In the genomic region with DNA sequence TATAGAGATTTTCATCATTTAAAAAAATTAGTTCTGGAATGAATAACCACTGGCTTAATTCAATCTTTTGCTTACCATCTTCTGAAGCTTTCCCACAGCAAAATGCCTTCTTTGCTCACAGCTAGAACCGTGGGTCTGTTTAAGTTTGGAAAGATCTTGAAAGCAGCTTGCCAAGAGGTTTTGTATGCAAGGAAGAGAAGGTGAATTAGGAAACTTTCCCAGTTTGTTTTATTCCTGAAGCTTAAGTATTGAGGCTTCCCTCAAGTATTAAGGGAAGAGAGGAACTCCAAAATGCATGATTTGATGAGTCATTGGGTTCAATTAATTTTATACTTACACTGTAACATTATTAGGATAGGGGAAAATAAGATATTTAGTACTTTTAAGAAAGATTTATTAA, we compare ENCODE assay signal across 13 cellular contexts. TPM values are rescaled to one million over a fixed set of nuclear protein-coding genes. Genes with fewer than 3 reads are reported as not detected.
A peak's percentile ranks its signal among the peaks of the same experiment; 100 is the strongest.
DNase-seq lines count a peak whose midpoint lies in the region; ATAC-seq and TF ChIP-seq lines count a peak whose summit lies in the region.
"Had no signal": no experiment of that assay in that cellular context is flagged by ENCODE, and none has a peak within 500 bp of the region (broad histone marks: within the 10 kb centered on the region; RNA-seq: fewer than 3 reads in every experiment).

No MANE protein-coding gene starts in this region.

- H3K4me2 ChIP-seq in IMR-90 (ENCODE audit: low read depth, low read length) (no peak overlapping the region), mesenchymal stem cell (ENCODE audit: low read length, poor library complexity, severe bottlenecking) (no peak overlapping the region)

- no TSS peak for BruUV-seq in IMR-90 (replicated peaks; lab: Mats Ljungman, UMichigan)

- H3K36me3 ChIP-seq in IMR-90 (ENCODE audit: control insufficient read depth, insufficient read depth, low read length): peaks cover 7% of the 10 kb centered on the region
- H3K36me3 ChIP-seq in mesenchymal stem cell (ENCODE audit: control insufficient read depth in 1 of 2, insufficient read depth in 2 of 2, low read depth in 1 of 2, low read length in 2 of 2): peaks cover 6 to 19% of the 10 kb centered on the region in 2 experiments
- H3K36me3 ChIP-seq in skeletal muscle tissue (ENCODE audit: control insufficient read depth in 3 of 3, insufficient read depth in 3 of 3, low read length in 3 of 3): peaks cover 0 to 8% (median 4%) of the 10 kb centered on the region in 3 donors

- H2AFZ ChIP-seq in IMR-90 (replicated peaks; ENCODE audit: low read length, poor library complexity) (no peak overlapping the region), mesenchymal stem cell (ENCODE audit: low read depth, low read length) (no peak overlapping the region)

- peaks cover 8 to 34% of the 10 kb centered on the region in 2 experiments for H3K79me1 ChIP-seq in IMR-90 (ENCODE audit: low read depth in 1 of 2, low read length in 2 of 2)
- H3K79me1 ChIP-seq in mesenchymal stem cell (replicated peaks; ENCODE audit: low read length, poor library complexity, severe bottlenecking): peaks cover 8% of the 10 kb centered on the region

- H3K9me3 Mint-ChIP-seq in chondrocyte (ENCODE audit: low read depth): no peaks in the 10 kb centered on the region
- H3K9me3 Mint-ChIP-seq: activated T-helper 17 cell treated with anti-CD3 and anti-CD28 coated beads, Interleukin-2, amount 50 U/mL, for 72 hours; CD8-positive, alpha-beta T cell; T-helper 2 cell treated with Interferon-gamma antibody and Interleukin-4, amounts not matched to agents 5 μg/mL and 100 μg/mL, for 36 hours had no signal

- no peak overlapping the region for H2BK12ac ChIP-seq in mesenchymal stem cell (ENCODE audit: low read length in 2 of 2)

- H3K4me3 ChIP-seq in IMR-90 (ENCODE audit: insufficient read depth, low read depth, low read length): no peak overlapping the region
- H3K4me3 ChIP-seq in mesenchymal stem cell (ENCODE audit: insufficient read depth in 1 of 2, low read depth in 1 of 2, low read length in 2 of 2): no peak overlapping the region
- H3K4me3 ChIP-seq in skeletal muscle tissue (ENCODE audit: low read length in 3 of 3): no peak overlapping the region

- CTCF ChIA-PET in IMR-90 (lab: Yijun Ruan, JAX): interaction anchor here (0.6 kb wide), 1 partner anchor 108 kb away, joined by 4 read pairs; no protein-coding TSS in a partner anchor

- TF ChIP-seq CTCF in IMR-90 (conservative IDR thresholded peaks at IDR 0.05; ENCODE audit: low read depth, low read length) (no peak), chondrocyte (IDR thresholded peaks at IDR 0.05) (no peak)

- no peak overlapping the region for H2AK9ac ChIP-seq in IMR-90 (replicated peaks; ENCODE audit: low read depth, low read length, poor library complexity)

- DNase-seq in IMR-90 (no peak), chondrocyte (ENCODE audit: low spot score) (no peak), mesenchymal stem cell (no peak), DMS153 (lab: John Stamatoyannopoulos, UW) (no peak), SHP77 treated with DMSO at 0.1 percent for 48 hours (lab: John Stamatoyannopoulos, UW) (no peak), 8988T (no peak)
- DNase-seq in activated naive CD4-positive, alpha-beta T cell treated with anti-CD3 and anti-CD28 coated beads, Interleukin-2, amount 50 U/mL, for 16 hours: no peak

- peaks cover 66% of the 10 kb centered on the region for H3K4me1 Mint-ChIP-seq in chondrocyte (ENCODE audit: low read depth)

- H2BK120ac ChIP-seq in IMR-90 (ENCODE audit: low read depth, low read length) (no peak overlapping the region), mesenchymal stem cell (ENCODE audit: low read depth, low read length) (no peak overlapping the region)

- H2BK20ac ChIP-seq in IMR-90 (ENCODE audit: low read depth, low read length): no peak overlapping the region

- H3K27ac ChIP-seq in IMR-90 (ENCODE audit: insufficient read depth, low read length): no peak overlapping the region
- no peak overlapping the region for H3K27ac ChIP-seq in mesenchymal stem cell (ENCODE audit: low read length, poor library complexity, severe bottlenecking)
- H3K27ac ChIP-seq in skeletal muscle tissue (ENCODE audit: low read depth, low read length): peak overlapping the region; percentile 5
- H3K27ac ChIP-seq: HL-60 had no signal

- H2BK5ac ChIP-seq in IMR-90 (ENCODE audit: low read depth, low read length, poor library complexity, severe bottlenecking) (peak overlapping the region; percentile 24), mesenchymal stem cell (ENCODE audit: low read depth, low read length, poor library complexity, severe bottlenecking) (no peak overlapping the region)

- no peak overlapping the region for H3K9ac ChIP-seq in IMR-90 (ENCODE audit: low read depth, low read length)
- H3K9ac ChIP-seq in mesenchymal stem cell (ENCODE audit: low read length): peak overlapping the region; percentile 72
- H3K9ac ChIP-seq in skeletal muscle tissue (ENCODE audit: low read depth in 1 of 3, low read length in 3 of 3): no peak overlapping the region

- peaks cover 24% of the 10 kb centered on the region for H4K20me1 ChIP-seq in IMR-90 (ENCODE audit: insufficient read depth, low read length)

- no peak overlapping the region for H4K5ac ChIP-seq in IMR-90 (ENCODE audit: low read depth, low read length)

- no peak overlapping the region for H4K91ac ChIP-seq in IMR-90 (ENCODE audit: insufficient read depth, low read depth, low read length)
- no peak overlapping the region for H4K91ac ChIP-seq in mesenchymal stem cell (ENCODE audit: low read length)

- H2AK5ac ChIP-seq in IMR-90 (ENCODE audit: low read depth, low read length) (no peak overlapping the region; the same call in 1 of the 2 replicates), mesenchymal stem cell (ENCODE audit: low read length, severe bottlenecking) (peak overlapping the region; percentile 62)

- peak overlapping the region; percentile 36 for H3K27ac Mint-ChIP-seq in chondrocyte (ENCODE audit: unreplicated experiment)
- H3K27ac Mint-ChIP-seq: activated naive CD8-positive, alpha-beta T cell; activated T-helper 17 cell treated with anti-CD3 and anti-CD28 coated beads, Interleukin-2, amount 50 U/mL, for 72 hours; CD8-positive, alpha-beta T cell; T-helper 2 cell treated with Interferon-gamma antibody and Interleukin-4, amounts not matched to agents 5 μg/mL and 100 μg/mL, for 36 hours had no signal

- no peak overlapping the region for H3K23ac ChIP-seq in IMR-90 (ENCODE audit: low read depth, low read length)
- no peak overlapping the region for H3K23ac ChIP-seq in mesenchymal stem cell (ENCODE audit: low read length in 2 of 2)

- no peak for ATAC-seq in IMR-90 (ENCODE audit: low read depth)

- H3K4ac ChIP-seq in IMR-90 (ENCODE audit: low read depth, low read length) (no peak overlapping the region), mesenchymal stem cell (ENCODE audit: low read depth in 1 of 2, low read length in 2 of 2) (no peak overlapping the region)

- dilution Hi-C loops in IMR-90 (cut with HindIII; ENCODE audit: low sequenced_read_pairs, unreplicated experiment): no loop called here

- H3K4me1 ChIP-seq in IMR-90 (ENCODE audit: control insufficient read depth, insufficient read depth, low read length) (peaks cover 13% of the 10 kb centered on the region), mesenchymal stem cell (ENCODE audit: control insufficient read depth, insufficient read depth, low read depth, low read length) (peaks cover 6% of the 10 kb centered on the region), skeletal muscle tissue (ENCODE audit: control insufficient read depth in 3 of 3, insufficient read depth in 3 of 3, low read length in 3 of 3) (peaks cover 6 to 20% (median 9%) of the 10 kb centered on the region in 3 donors)

- H3K14ac ChIP-seq in IMR-90 (replicated peaks; ENCODE audit: low read depth, low read length) (no peak overlapping the region), mesenchymal stem cell (ENCODE audit: low read length in 2 of 2) (no peak overlapping the region)

- no peaks in the 10 kb centered on the region for H3K27me3 Mint-ChIP-seq in chondrocyte (ENCODE audit: low read depth)

- no peak overlapping the region for H3K56ac ChIP-seq in IMR-90 (ENCODE audit: extremely low read depth, insufficient read depth, low read length)

- TF ChIP-seq RAD21 in IMR-90 (IDR thresholded peaks at IDR 0.05; ENCODE audit: low read length): no peak

- H3K9me3 ChIP-seq in IMR-90 (ENCODE audit: control insufficient read depth, insufficient read depth, low read length) (no peaks in the 10 kb centered on the region), mesenchymal stem cell (ENCODE audit: control insufficient read depth, low read length) (no peaks in the 10 kb centered on the region), skeletal muscle tissue (ENCODE audit: control insufficient read depth in 3 of 3, low read length in 3 of 3) (no peaks in the 10 kb centered on the region)

- H3K4me3 Mint-ChIP-seq in chondrocyte (ENCODE audit: unreplicated experiment): no peak overlapping the region

- in situ Hi-C loops in IMR-90 (cut with MboI; ENCODE audit: low sequenced_read_pairs): loop anchor here (25.0 kb wide), 1 partner anchor 103 kb away; no protein-coding TSS in a partner anchor

- H3K27me3 ChIP-seq in IMR-90 (ENCODE audit: control insufficient read depth, insufficient read depth, low read length): no peaks in the 10 kb centered on the region
- H3K27me3 ChIP-seq in mesenchymal stem cell (ENCODE audit: control insufficient read depth in 1 of 2, insufficient read depth in 1 of 2, low read length in 2 of 2): no peaks in the 10 kb centered on the region
- H3K27me3 ChIP-seq in skeletal muscle tissue (ENCODE audit: control insufficient read depth in 3 of 3, insufficient read depth in 3 of 3, low read length in 3 of 3): no peaks in the 10 kb centered on the region

- H3K18ac ChIP-seq in IMR-90 (ENCODE audit: low read depth, low read length): no peak overlapping the region
- no peak overlapping the region for H3K18ac ChIP-seq in mesenchymal stem cell (ENCODE audit: low read depth in 1 of 2, low read length in 2 of 2)

- H3K9me1 ChIP-seq in IMR-90 (ENCODE audit: insufficient read depth, low read length): peaks cover 12% of the 10 kb centered on the region; the same call in 1 of the 2 replicates

- H2BK15ac ChIP-seq in IMR-90 (ENCODE audit: low read depth, low read length) (no peak overlapping the region), mesenchymal stem cell (ENCODE audit: low read depth, poor library complexity, severe bottlenecking) (no peak overlapping the region)

- H4K8ac ChIP-seq in IMR-90 (ENCODE audit: low read depth in 2 of 2, low read length in 2 of 2): no peak overlapping the region
- no peak overlapping the region for H4K8ac ChIP-seq in mesenchymal stem cell (ENCODE audit: low read length)

- whole genome bisulfite sequencing in IMR-90 (ENCODE audit: extremely low coverage in 2 of 2, insufficient read length in 1 of 2), 2 experiments: no CpG with 5 or more reads among the region's 1 CpG
- WGBS in mesenchymal stem cell: 27% methylated on average over 1 of the region's 1 CpG

- H3K36me3 Mint-ChIP-seq in chondrocyte (ENCODE audit: low read depth): peaks cover 3% of the 10 kb centered on the region

- intact Hi-C loops in IMR-90 (cut with micrococcal nuclease): loop anchor here (5.0 to 10.0 kb wide), 5 partner anchors 168 to 1260 kb away; no protein-coding TSS in a partner anchor

- no peak for TF ChIP-seq POLR2A in IMR-90 (IDR thresholded peaks at IDR 0.05; ENCODE audit: low read depth, low read length)

- POLR2A ChIA-PET in IMR-90 (lab: Charles Lee; ENCODE audit: unreplicated experiment): no interaction called here

RNA-seq across cellular contexts. Expression of gene ARHGEF12, which starts 1.9 kb away (rescaled TPM):
- total RNA-seq in IMR-90 (2012; rRNA removed) (115 and 131 TPM in 2 replicates), chondrocyte (71.9 to 93.3 TPM (median 74.2 TPM) in 3 replicates), skeletal muscle tissue (59.5 TPM)
- polyA plus RNA-seq in IMR-90 (2012; rRNA removed): 20.0 and 25.5 TPM in 2 replicates
- 4.8 and 7.0 TPM in 2 replicates for polyA plus RNA-seq in IMR-90 (2012; cell fraction: cytosol; rRNA removed)
- polyA plus RNA-seq in IMR-90 (2012; cell fraction: nucleus; rRNA removed; ENCODE audit: low replicate concordance): 4.6 and 29.2 TPM in 2 replicates
- 45.2 TPM for polyA plus RNA-seq in mesenchymal stem cell (2013, experiment 1 of 2)
- polyA plus RNA-seq in mesenchymal stem cell (2013, experiment 2 of 2): 44.4 TPM

RNA-seq across cellular contexts. Expression of gene TLCD5, which starts 9.2 kb away (rescaled TPM):
- total RNA-seq in IMR-90 (2012; rRNA removed): 11.5 and 11.7 TPM in 2 replicates
- polyA plus RNA-seq in IMR-90 (2012; rRNA removed): 6.8 and 9.5 TPM in 2 replicates
- 3.3 and 6.1 TPM in 2 replicates for polyA plus RNA-seq in IMR-90 (2012; cell fraction: cytosol; rRNA removed)
- 7.4 and 38.8 TPM in 2 replicates for polyA plus RNA-seq in IMR-90 (2012; cell fraction: nucleus; rRNA removed; ENCODE audit: low replicate concordance)
- 8.8 to 10.5 TPM (median 9.8 TPM) in 3 replicates for total RNA-seq in chondrocyte
- polyA plus RNA-seq in mesenchymal stem cell (2013, experiment 1 of 2): 8.5 TPM
- polyA plus RNA-seq in mesenchymal stem cell (2013, experiment 2 of 2): 7.9 TPM
- total RNA-seq in skeletal muscle tissue: 5.2 TPM
